Comparison of ENCODE assay signal across 8 cellular contexts in the genomic region with DNA sequence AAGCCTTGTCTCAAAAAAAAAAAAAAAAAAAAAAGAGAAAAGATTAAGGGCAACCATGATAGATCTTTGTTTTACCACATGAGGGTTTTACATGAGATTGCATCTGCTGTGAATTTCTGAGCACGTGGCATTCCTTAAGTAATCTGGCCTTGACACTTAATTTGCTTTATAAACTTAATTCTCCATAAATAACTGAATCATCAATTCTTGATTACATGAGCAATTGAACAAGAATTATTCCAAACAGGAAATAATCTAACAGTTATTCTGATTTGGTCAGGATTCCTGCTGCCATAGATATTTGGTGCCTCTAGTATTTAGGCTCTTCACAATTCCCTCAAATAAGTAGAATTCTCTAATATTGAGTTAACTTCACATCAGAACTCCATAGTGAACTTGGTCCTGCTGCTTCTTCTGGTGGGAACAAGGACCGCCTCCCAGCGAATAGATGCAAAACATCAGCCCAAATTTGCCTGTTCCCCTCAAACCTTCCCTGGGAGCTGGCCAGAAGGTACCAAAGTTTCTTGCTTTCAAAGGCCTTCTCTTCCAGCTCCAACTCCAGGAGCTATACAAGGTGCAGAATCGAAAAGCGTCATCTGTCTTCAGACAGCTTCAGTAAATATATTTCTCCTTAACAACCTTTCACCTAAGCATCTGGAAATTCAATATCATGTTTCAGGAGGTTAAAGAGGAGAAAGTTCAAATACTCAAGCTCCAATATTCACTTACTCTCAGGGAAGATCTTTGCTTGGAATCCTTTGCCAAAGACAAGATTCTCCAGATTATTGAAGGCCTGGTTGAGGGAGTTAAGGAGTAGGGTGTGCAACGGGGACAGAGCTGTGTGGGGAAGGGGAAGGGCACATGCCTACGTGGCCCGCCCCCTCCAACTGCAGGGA. TPM values are rescaled to one million over a fixed set of nuclear protein-coding genes. Genes with fewer than 3 reads are reported as not detected.
DNase-seq lines count a peak whose midpoint lies in the region; ATAC-seq and TF ChIP-seq lines count a peak whose summit lies in the region.

No MANE protein-coding gene starts in this region.

- H3K27me3 Mint-ChIP-seq in endothelial cell (ENCODE audit: unreplicated experiment) = peaks cover 12% of the 10 kb centered on the region

- POLR2A ChIA-PET in Panc1 (lab: Charles Lee) = interaction anchor here (0.6 to 0.7 kb wide), 4 partner anchors 73 to 1520 kb away, joined by 3 to 4 read pairs (median 3); no protein-coding TSS in a partner anchor

- no peaks in the 10 kb centered on the region for H3K9me3 Mint-ChIP-seq in endothelial cell (ENCODE audit: unreplicated experiment)

- H3K36me3 Mint-ChIP-seq in endothelial cell (ENCODE audit: low read depth, unreplicated experiment) = peaks cover 32% of the 10 kb centered on the region

- in situ Hi-C loops in Panc1 (cut with HindIII; ENCODE audit: low pct_unique_long_range_greater_than_20kb, low sequenced_read_pairs) = no loop called here

- no peaks in the 10 kb centered on the region; the same call in 1 of the 2 replicates for H3K36me3 ChIP-seq in Panc1 (ENCODE audit: control insufficient read depth, insufficient read depth, low read length)
- peaks cover 12% of the 10 kb centered on the region for H3K36me3 ChIP-seq in neutrophil

- intact Hi-C loops in Panc1 (cut with micrococcal nuclease; ENCODE audit: unreplicated experiment) = no loop called here

- H3K27ac ChIP-seq in Panc1 (ENCODE audit: low read length) = peak overlapping the region; percentile 92
- peak overlapping the region; percentile 75 for H3K27ac ChIP-seq in neutrophil

- peak overlapping the region; percentile 97 for H3K4me3 Mint-ChIP-seq in endothelial cell (ENCODE audit: unreplicated experiment)

- H3K4me1 ChIP-seq in Panc1 (ENCODE audit: control insufficient read depth, insufficient read depth, low read length) (peaks cover 29% of the 10 kb centered on the region), neutrophil (ENCODE audit: control insufficient read depth in 1 of 2, insufficient read depth in 1 of 2, low read depth in 1 of 2, low read length in 1 of 2) (peaks cover 40 to 48% of the 10 kb centered on the region in 2 experiments)

- peak overlapping the region; percentile 88 to 89 for H3K4me3 ChIP-seq in Panc1 (ENCODE audit: low read depth in 2 of 2, low read length in 2 of 2)
- H3K4me3 ChIP-seq in neutrophil (ENCODE audit: low read depth in 1 of 2, low read length in 1 of 2) = peak overlapping the region; percentile 85 to 87

- H3K9me3 ChIP-seq in Panc1 (ENCODE audit: control insufficient read depth, insufficient read depth, low read depth, low read length) (no peaks in the 10 kb centered on the region), neutrophil (no peaks in the 10 kb centered on the region)

- peaks cover 38% of the 10 kb centered on the region for H3K4me1 Mint-ChIP-seq in endothelial cell (ENCODE audit: unreplicated experiment)

- CTCF ChIA-PET in Panc1 (lab: Charles Lee) = interaction anchor here (0.8 to 1.9 kb wide), 5 partner anchors 21 to 87 kb away, joined by 3 to 15 read pairs (median 5); no protein-coding TSS in a partner anchor

- BruUV-seq in Panc1 (replicated peaks; lab: Mats Ljungman, UMichigan) = no TSS peak

- no peak for TF ChIP-seq CTCF in Panc1 (IDR thresholded peaks at IDR 0.05)
- TF ChIP-seq CTCF in endothelial cell (IDR thresholded peaks at IDR 0.05; ENCODE audit: unreplicated experiment) = no peak
- no peak for TF ChIP-seq CTCF in neutrophil (IDR thresholded peaks at IDR 0.05)

- ATAC-seq in activated CD4-positive, CD25-positive, alpha-beta regulatory T cell treated with anti-CD3 and anti-CD28 coated beads, Interleukin-2, amount 50 U/mL, for 24 hours = peak; percentile 22 to 34
- ATAC-seq in Panc1 (peak; percentile 27; the same call in 1 of the 2 replicates), HG03135 (IDR thresholded peaks at IDR 0.05; ENCODE audit: unreplicated experiment) (no peak)

- H3K27me3 ChIP-seq in Panc1 (ENCODE audit: control insufficient read depth, insufficient read depth, low read length) (no peaks in the 10 kb centered on the region), neutrophil (peaks cover 26% of the 10 kb centered on the region)

- peak overlapping the region; percentile 90 for H3K27ac Mint-ChIP-seq in endothelial cell (ENCODE audit: unreplicated experiment)

- DNase-seq in activated CD4-positive, CD25-positive, alpha-beta regulatory T cell (lab: John Stamatoyannopoulos, UW) = no peak
- no peak for DNase-seq in Panc1 (ENCODE audit: low read depth, low spot score)
- no peak for DNase-seq in endothelial cell (ENCODE audit: low spot score)
- no peak for DNase-seq in NCI-H146 treated with DMSO at 0.1 percent for 48 hours (lab: John Stamatoyannopoulos, UW; ENCODE audit: unreplicated experiment)
- no peak for DNase-seq in islet precursor cell

RNA-seq across cellular contexts. Expression of gene KRTCAP2, which starts 1.0 kb away (rescaled TPM):
- total RNA-seq in Panc1 (2021; ENCODE audit: unreplicated experiment) = 155 TPM
- polyA plus RNA-seq in Panc1 (2012; ENCODE audit: insufficient read length) = 207 TPM
- 173 TPM for total RNA-seq in endothelial cell (ENCODE audit: unreplicated experiment)

RNA-seq across cellular contexts. Expression of gene TRIM46, which starts 1.6 kb away (rescaled TPM):
- total RNA-seq in Panc1 (2021; ENCODE audit: unreplicated experiment) (3.8 TPM), endothelial cell (ENCODE audit: unreplicated experiment) (8.5 TPM)
- polyA plus RNA-seq in Panc1 (2012; ENCODE audit: insufficient read length) = 8.0 TPM

RNA-seq across cellular contexts. Expression of gene DPM3, which starts 31.8 kb away (rescaled TPM):
- total RNA-seq in Panc1 (2021; ENCODE audit: unreplicated experiment) = 66.0 TPM
- 89.1 TPM for polyA plus RNA-seq in Panc1 (2012; ENCODE audit: insufficient read length)
- 39.2 TPM for total RNA-seq in endothelial cell (ENCODE audit: unreplicated experiment)

RNA-seq across cellular contexts. Expression of gene THBS3, which starts 35.6 kb away (rescaled TPM):
- 35.9 TPM for total RNA-seq in Panc1 (2021; ENCODE audit: unreplicated experiment)
- polyA plus RNA-seq in Panc1 (2012; ENCODE audit: insufficient read length) = 40.8 TPM
- 35.5 TPM for total RNA-seq in endothelial cell (ENCODE audit: unreplicated experiment)

RNA-seq across cellular contexts. Expression of gene MTX1, which starts 36.4 kb away (rescaled TPM):
- total RNA-seq in Panc1 (2021; ENCODE audit: unreplicated experiment) = 53.6 TPM
- polyA plus RNA-seq in Panc1 (2012; ENCODE audit: insufficient read length) = 87.4 TPM
- total RNA-seq in endothelial cell (ENCODE audit: unreplicated experiment) = 38.8 TPM
